Comparison of ENCODE assay signal across 17 cellular contexts in genomic region chr3:127584734-127585133, GRCh38. TPM values are rescaled to one million over a fixed set of nuclear protein-coding genes. Genes with fewer than 3 reads are reported as not detected.
DNase-seq lines count a peak whose midpoint lies in the region; ATAC-seq and TF ChIP-seq lines count a peak whose summit lies in the region.
"Had no signal": no experiment of that assay in that cellular context is flagged by ENCODE, and none has a peak within 500 bp of the region (broad histone marks: within the 10 kb centered on the region; RNA-seq: fewer than 3 reads in every experiment).

No MANE protein-coding gene starts in this region.

- H3K4me3 ChIP-seq in Caco-2 (ENCODE audit: low read depth, low read length) (no peak overlapping the region), osteoblast (ENCODE audit: insufficient read depth, low read length) (no peak overlapping the region), adrenal gland (no peak overlapping the region)
- H3K4me3 ChIP-seq: GM23248 had no signal

- H3K27me3 Mint-ChIP-seq in Caco-2 (ENCODE audit: insufficient read depth, unreplicated experiment) (no peaks in the 10 kb centered on the region), T-helper 17 cell (no peaks in the 10 kb centered on the region)
- H3K27me3 Mint-ChIP-seq in central memory CD8-positive, alpha-beta T cell = no peaks in the 10 kb centered on the region
- H3K27me3 Mint-ChIP-seq: B cell had no signal

- TF ChIP-seq CTCF in Caco-2 (IDR thresholded peaks at IDR 0.05; ENCODE audit: insufficient read depth in 1 of 2, low read depth in 1 of 2, low read length in 1 of 2, severe bottlenecking in 1 of 2, unreplicated experiment in 1 of 2) = no peak
- no peak for TF ChIP-seq CTCF in osteoblast (IDR thresholded peaks at IDR 0.05; ENCODE audit: extremely low read depth, low read depth, low read length)
- TF ChIP-seq CTCF in adrenal gland (IDR thresholded peaks at IDR 0.05) = no peak

- H3K9me3 Mint-ChIP-seq in Caco-2 (ENCODE audit: unreplicated experiment) = no peaks in the 10 kb centered on the region
- H3K9me3 Mint-ChIP-seq in central memory CD8-positive, alpha-beta T cell = no peaks in the 10 kb centered on the region
- H3K9me3 Mint-ChIP-seq: CD8-positive, alpha-beta T cell had no signal

- H2AFZ ChIP-seq in osteoblast (ENCODE audit: low read length) = no peak overlapping the region
- H2AFZ ChIP-seq: GM23248 had no signal

- TF ChIP-seq POLR2A in adrenal gland (IDR thresholded peaks at IDR 0.05) = no peak

- intact Hi-C loops in Caco-2 (cut with micrococcal nuclease; ENCODE audit: unreplicated experiment) (no loop called here), adrenal gland (cut with DNase I) (no loop called here)

- H3K36me3 Mint-ChIP-seq in Caco-2 (ENCODE audit: insufficient read depth, unreplicated experiment) (peaks cover 14% of the 10 kb centered on the region), T-helper 17 cell (ENCODE audit: low read depth) (no peaks in the 10 kb centered on the region)
- H3K36me3 Mint-ChIP-seq in central memory CD8-positive, alpha-beta T cell (ENCODE audit: insufficient read depth) = peaks cover 14% of the 10 kb centered on the region

- H3K4me1 ChIP-seq in Caco-2 = peaks cover 24% of the 10 kb centered on the region
- H3K4me1 ChIP-seq in osteoblast (ENCODE audit: insufficient read depth, low read length) = peaks cover 22% of the 10 kb centered on the region
- peaks cover 21 to 43% of the 10 kb centered on the region in 2 donors for H3K4me1 ChIP-seq in adrenal gland (replicated peaks in 1 of 2)

- CTCF ChIA-PET in Caco-2 (lab: Charles Lee) = interaction anchor here (1.4 to 1.7 kb wide), 2 partner anchors 10 to 374 kb away, joined by 4 to 12 read pairs; no protein-coding TSS in a partner anchor

- DNase-seq in Caco-2 = no peak
- no peak for DNase-seq in T-helper 17 cell
- DNase-seq in central memory CD8-positive, alpha-beta T cell (ENCODE audit: low spot score in 2 of 2) = no peak
- peak; percentile 23 for DNase-seq in osteoblast (ENCODE audit: insufficient read length, low spot score, missing footprints)
- no peak for DNase-seq in adrenal gland
- DNase-seq: CD8-positive, alpha-beta T cell; COR-L47; DND-41; GDM1 had no signal

- peaks cover 1% of the 10 kb centered on the region; the same call in 1 of the 2 replicates for H3K36me3 ChIP-seq in Caco-2 (ENCODE audit: control insufficient read depth, insufficient read depth, low read length)
- H3K36me3 ChIP-seq in osteoblast (ENCODE audit: insufficient read depth, low read length) = peaks cover 3% of the 10 kb centered on the region
- H3K36me3 ChIP-seq in adrenal gland (replicated peaks in 1 of 2) = peaks cover 0 to under 1% of the 10 kb centered on the region in 2 donors

- H3K9me3 ChIP-seq in Caco-2 = no peaks in the 10 kb centered on the region
- H3K9me3 ChIP-seq in T-helper 17 cell (ENCODE audit: control insufficient read depth, low read length, poor library complexity, severe bottlenecking) = no peaks in the 10 kb centered on the region
- no peaks in the 10 kb centered on the region for H3K9me3 ChIP-seq in osteoblast (ENCODE audit: low read depth, low read length)
- H3K9me3 ChIP-seq in adrenal gland (replicated peaks in 1 of 3) = no peaks in the 10 kb centered on the region

- H3K4me3 Mint-ChIP-seq in Caco-2 (ENCODE audit: unreplicated experiment) (no peak overlapping the region), T-helper 17 cell (no peak overlapping the region)
- no peak overlapping the region for H3K4me3 Mint-ChIP-seq in central memory CD8-positive, alpha-beta T cell
- H3K4me3 Mint-ChIP-seq: B cell; CD8-positive, alpha-beta T cell had no signal

- peaks cover 90% of the 10 kb centered on the region for H3K79me2 ChIP-seq in osteoblast (ENCODE audit: insufficient read depth, low read length)

- H3K27ac ChIP-seq in osteoblast (ENCODE audit: low read depth, low read length) (no peak overlapping the region), adrenal gland (no peak overlapping the region)
- H3K27ac ChIP-seq: C4-2B, GM23248, HL-60 had no signal

- H3K27ac Mint-ChIP-seq in Caco-2 (ENCODE audit: unreplicated experiment) (peak overlapping the region; percentile 45), T-helper 17 cell (peak overlapping the region; percentile 51)
- H3K27ac Mint-ChIP-seq in central memory CD8-positive, alpha-beta T cell (ENCODE audit: low read depth) = peak overlapping the region; percentile 67
- H3K27ac Mint-ChIP-seq: B cell had no signal

- H4K20me1 ChIP-seq in osteoblast (ENCODE audit: insufficient read depth, low read length) = peaks cover 69% of the 10 kb centered on the region

- no peaks in the 10 kb centered on the region for H3K27me3 ChIP-seq in Caco-2 (replicated peaks; ENCODE audit: control insufficient read depth, insufficient read depth, low read length)
- no peaks in the 10 kb centered on the region for H3K27me3 ChIP-seq in osteoblast (ENCODE audit: insufficient read depth, low read length)
- no peaks in the 10 kb centered on the region for H3K27me3 ChIP-seq in adrenal gland

- 97 to 98% (median 98%) methylated on average over 6 of the region's 6 CpGs for WGBS in adrenal gland, 4 donors

- BruUV-seq in Caco-2 (replicated peaks; lab: Mats Ljungman, UMichigan) = no TSS peak

- POLR2A ChIA-PET in Caco-2 (lab: Charles Lee) = no interaction called here

- H3K4me1 Mint-ChIP-seq in Caco-2 (ENCODE audit: low read depth, unreplicated experiment) (peaks cover 20% of the 10 kb centered on the region), T-helper 17 cell (peaks cover 29% of the 10 kb centered on the region)
- H3K4me1 Mint-ChIP-seq in central memory CD8-positive, alpha-beta T cell = peaks cover 60% of the 10 kb centered on the region

- ATAC-seq in T-helper 17 cell (no peak), HG03196 (IDR thresholded peaks at IDR 0.05; ENCODE audit: unreplicated experiment) (no peak), GM21528 (IDR thresholded peaks at IDR 0.05; ENCODE audit: low FRiP score, unreplicated experiment) (no peak), HG03097 (IDR thresholded peaks at IDR 0.05; ENCODE audit: low FRiP score, unreplicated experiment) (no peak)
- no peak for ATAC-seq in central memory CD8-positive, alpha-beta T cell (replicated peaks; ENCODE audit: extremely low read depth, poor library complexity, severe bottlenecking)
- ATAC-seq: CD8-positive, alpha-beta T cell; HCT116 had no signal

- no peak overlapping the region for H3K4me2 ChIP-seq in osteoblast (ENCODE audit: insufficient read depth, low read length)

RNA-seq across cellular contexts. Expression of gene TPRA1, which starts 5.8 kb away (rescaled TPM):
- 34.5 and 36.8 TPM in 2 replicates for total RNA-seq in Caco-2 (2022)
- total RNA-seq in T-helper 17 cell = 10 to 100 TPM; 12.5 to 16.6 TPM
- total RNA-seq in osteoblast = 29.5 and 30.4 TPM in 2 replicates
- total RNA-seq in adrenal gland = 10 to 100 TPM; 28.0 to 65.6 (median 47.5) TPM
- 10 to 100 TPM; 13.5 to 54.5 (median 47.0) TPM for polyA plus RNA-seq in adrenal gland

RNA-seq across cellular contexts. Expression of gene MCM2, which starts 13.5 kb away (rescaled TPM):
- 127 and 134 TPM in 2 replicates for total RNA-seq in Caco-2 (2022)
- total RNA-seq in T-helper 17 cell = 10 to 100 TPM in 1 of 2 donors, 1 to 10 TPM in 1; 8.6 to 11.6 TPM
- total RNA-seq in osteoblast = 14.5 and 15.3 TPM in 2 replicates
- total RNA-seq in adrenal gland = 10 to 100 TPM in 4 of 8 donors, 1 to 10 TPM in 4; 4.8 to 11.9 (median 9.7) TPM
- 1 to 10 TPM; 1.7 to 3.0 (median 2.5) TPM for polyA plus RNA-seq in adrenal gland

RNA-seq across cellular contexts. Expression of gene PODXL2, which starts 44.3 kb away (rescaled TPM):
- total RNA-seq in Caco-2 (2022) = 39.1 and 43.0 TPM in 2 replicates
- total RNA-seq in T-helper 17 cell = 1 to 10 TPM; 4.8 to 5.5 TPM
- 0.36 and 0.59 TPM in 2 replicates for total RNA-seq in osteoblast
- total RNA-seq in adrenal gland = 10 to 100 TPM; 22.0 to 52.4 (median 25.8) TPM
- polyA plus RNA-seq in adrenal gland = 10 to 100 TPM; 17.0 to 28.7 (median 22.5) TPM
